1 cellular context compared by ENCODE assay signal in genomic region chr4:118755438-118756226, GRCh38.
TF ChIP-seq lines count a peak whose summit lies in the region.

No MANE protein-coding gene starts in this region.

TF ChIP-seq in GM23338, 12 proteins besides CTCF, POLR2A, EP300 and RAD21 (continued from another document):
- TF ChIP-seq REST (IDR thresholded peaks at IDR 0.05; ENCODE audit: unreplicated experiment) = no peak
- no peak for TF ChIP-seq STAT1 (IDR thresholded peaks at IDR 0.05; ENCODE audit: unreplicated experiment)
- TF ChIP-seq EZH2phosphoT487 (IDR thresholded peaks at IDR 0.05; ENCODE audit: unreplicated experiment) = no peak
- TF ChIP-seq CREB1 (CRISPR knock-in tag; IDR thresholded peaks at IDR 0.05; ENCODE audit: low read depth) = no peak
- TF ChIP-seq JUNB (IDR thresholded peaks at IDR 0.05; ENCODE audit: unreplicated experiment) = no peak
